ENCODE assay signal across 1 cellular context in genomic region chr17:49439673-49440571, GRCh38.
TF ChIP-seq lines count a peak whose summit lies in the region.

No MANE protein-coding gene starts in this region.

TF ChIP-seq in K562, 482 proteins besides CTCF, POLR2A, EP300 and RAD21:
- TF ChIP-seq CCNT2 (IDR thresholded peaks at IDR 0.05; ENCODE audit: borderline replicate concordance, extremely low read depth, insufficient read length, low read depth, low read length) (no peak), ZNF740 (CRISPR knock-in tag; IDR thresholded peaks at IDR 0.05) (peak; percentile 44; the same call in 1 of the 2 replicates), ZNF740 (tag; IDR thresholded peaks at IDR 0.05) (no peak), ZFP36 (IDR thresholded peaks at IDR 0.05; ENCODE audit: low read depth, low read length, partially characterized antibody) (peak; percentile 69)
